In the genomic region with DNA sequence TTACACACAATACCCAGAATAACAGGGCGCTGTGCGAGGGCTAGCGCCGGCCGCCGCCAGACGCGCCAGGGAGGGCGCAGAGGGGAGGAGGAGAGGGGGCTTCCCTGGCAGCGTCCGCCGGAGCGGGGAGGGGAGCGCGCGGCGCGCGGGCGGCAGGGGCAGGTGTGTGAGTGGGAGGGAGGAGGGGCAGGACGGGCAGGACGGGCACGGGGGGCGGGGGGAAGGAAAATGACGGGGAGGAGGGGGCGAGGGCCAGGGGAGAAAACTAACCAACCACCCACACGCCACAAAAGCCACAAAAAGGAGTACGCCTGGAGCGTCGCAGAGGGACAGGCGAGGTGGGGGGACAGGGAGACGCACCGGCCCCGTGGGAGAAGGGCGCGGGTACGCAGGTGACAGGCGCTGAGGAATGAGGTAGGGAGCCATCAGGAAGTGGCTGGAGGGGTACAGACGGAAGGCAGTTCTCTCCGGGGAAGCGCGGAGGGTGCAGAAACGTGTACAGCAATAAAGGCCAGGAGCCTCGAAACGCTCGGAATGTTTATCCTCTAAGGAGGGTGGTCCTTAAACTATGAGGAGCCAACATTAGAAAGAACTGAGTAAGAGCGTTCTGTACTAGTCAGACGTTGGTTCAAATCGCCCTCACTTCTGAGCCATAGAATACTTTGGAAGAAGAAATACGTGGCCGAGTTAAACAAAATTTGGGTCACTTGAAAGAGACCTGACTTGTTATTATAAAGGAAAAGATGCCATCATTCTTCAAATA, we compare ENCODE assay signal across 8 cellular contexts. TPM values are rescaled to one million over a fixed set of nuclear protein-coding genes. Genes with fewer than 3 reads are reported as not detected.
A peak's percentile ranks its signal among the peaks of the same experiment; 100 is the strongest.
DNase-seq lines count a peak whose midpoint lies in the region; ATAC-seq and TF ChIP-seq lines count a peak whose summit lies in the region.

No MANE protein-coding gene starts in this region.

- peak overlapping the region; percentile 91 to 95 (median 93) for H3K27ac ChIP-seq in transverse colon

- intact Hi-C loops in transverse colon (cut with DNase I; ENCODE audit: low total_unique reads), result no loop called here

- no peak for TF ChIP-seq EP300 in transverse colon (IDR thresholded peaks at IDR 0.05; ENCODE audit: low read depth)

- DNase-seq in NCI-H2227 (lab: John Stamatoyannopoulos, UW; ENCODE audit: unreplicated experiment) (peak; percentile 55), NCI-H2227 treated with DMSO at 0.1 percent for 48 hours (lab: John Stamatoyannopoulos, UW) (no peak), NOMO-1 treated with dmso at 0.1 percent for 144 hours (lab: John Stamatoyannopoulos, UW; ENCODE audit: unreplicated experiment) (peak; percentile 52), foreskin fibroblast (peak in 1 of 2 donors; percentile 24), osteocyte (ENCODE audit: extremely low spot score, unreplicated experiment) (no peak), transverse colon (peak; percentile 67)
- peak; percentile 31 to 62 for DNase-seq in activated T-helper 1 cell treated with anti-CD3 and anti-CD28 coated beads, Interleukin-2, amount 50 U/mL, for 16 hours (ENCODE audit: low read depth in 1 of 2, low spot score in 1 of 2)

- H3K36me3 Mint-ChIP-seq in osteocyte (ENCODE audit: unreplicated experiment), result peaks cover under 1% of the 10 kb centered on the region

- no peaks in the 10 kb centered on the region for H3K9me3 Mint-ChIP-seq in osteocyte (ENCODE audit: unreplicated experiment)

- H3K4me3 ChIP-seq in foreskin fibroblast (ENCODE audit: low read depth in 1 of 2, low read length in 2 of 2), result peak overlapping the region; percentile 80 to 81
- H3K4me3 ChIP-seq in transverse colon, result peak overlapping the region; percentile 89 to 93 (median 91)

- no peak for ATAC-seq in GM18870 (IDR thresholded peaks at IDR 0.05; ENCODE audit: unreplicated experiment)

- H3K36me3 ChIP-seq in transverse colon, result no peaks in the 10 kb centered on the region

- TF ChIP-seq POLR2A in transverse colon (IDR thresholded peaks at IDR 0.05), result peak; percentile 56

- H3K4me3 Mint-ChIP-seq in osteocyte (ENCODE audit: unreplicated experiment), result peak overlapping the region; percentile 86

- 2 to 10% methylated on average over 15 to 39 of the region's 51 CpGs for WGBS in transverse colon (ENCODE audit: low coverage in 1 of 2), 2 donors

- TF ChIP-seq CTCF in foreskin fibroblast (IDR thresholded peaks at IDR 0.05; ENCODE audit: low read depth, low read length) (no peak), osteocyte (IDR thresholded peaks at IDR 0.05) (no peak), transverse colon (IDR thresholded peaks at IDR 0.05) (no peak)

- peaks cover 12% of the 10 kb centered on the region for H3K4me1 Mint-ChIP-seq in osteocyte (ENCODE audit: unreplicated experiment)

- H3K4me1 ChIP-seq in transverse colon, result peaks cover 7 to 36% (median 18%) of the 10 kb centered on the region in 4 donors

- H3K9me3 ChIP-seq in transverse colon, result no peaks in the 10 kb centered on the region

- no peaks in the 10 kb centered on the region for H3K27me3 ChIP-seq in transverse colon

- no peak overlapping the region for H3K27ac Mint-ChIP-seq in osteocyte (ENCODE audit: unreplicated experiment)

- H3K27me3 Mint-ChIP-seq in osteocyte (ENCODE audit: unreplicated experiment), result peaks cover 52% of the 10 kb centered on the region

- in situ Hi-C loops in transverse colon (cut with MboI; ENCODE audit: low pct_ligation_motif_present in 1 of 4, low pct_unique_long_range_greater_than_20kb in 1 of 4, low sequenced_read_pairs in 3 of 4), result no loop called here

RNA-seq across cellular contexts. Expression of a gene that starts 0.7 kb away (rescaled TPM):
- 10.6 and 12.4 TPM in 2 replicates for total RNA-seq in osteocyte
- total RNA-seq in transverse colon, result 10 to 100 TPM; 27.7 to 85.3 (median 67.1) TPM

Comparison
In these comparisons a context has a peak if more than half of its experiments do, and no peak if none do; other contexts are left out.
1. DNase-seq: peak in NCI-H2227 (single experiment), NOMO-1 treated with dmso at 0.1 percent for 144 hours (single experiment), activated T-helper 1 cell treated with anti-CD3 and anti-CD28 coated beads, Interleukin-2, amount 50 U/mL, for 16 hours (2 of 2) and transverse colon (single experiment); none in NCI-H2227 treated with DMSO at 0.1 percent for 48 hours (single experiment) and osteocyte (single experiment).